2 cellular contexts compared by ENCODE assay signal in the genomic region with DNA sequence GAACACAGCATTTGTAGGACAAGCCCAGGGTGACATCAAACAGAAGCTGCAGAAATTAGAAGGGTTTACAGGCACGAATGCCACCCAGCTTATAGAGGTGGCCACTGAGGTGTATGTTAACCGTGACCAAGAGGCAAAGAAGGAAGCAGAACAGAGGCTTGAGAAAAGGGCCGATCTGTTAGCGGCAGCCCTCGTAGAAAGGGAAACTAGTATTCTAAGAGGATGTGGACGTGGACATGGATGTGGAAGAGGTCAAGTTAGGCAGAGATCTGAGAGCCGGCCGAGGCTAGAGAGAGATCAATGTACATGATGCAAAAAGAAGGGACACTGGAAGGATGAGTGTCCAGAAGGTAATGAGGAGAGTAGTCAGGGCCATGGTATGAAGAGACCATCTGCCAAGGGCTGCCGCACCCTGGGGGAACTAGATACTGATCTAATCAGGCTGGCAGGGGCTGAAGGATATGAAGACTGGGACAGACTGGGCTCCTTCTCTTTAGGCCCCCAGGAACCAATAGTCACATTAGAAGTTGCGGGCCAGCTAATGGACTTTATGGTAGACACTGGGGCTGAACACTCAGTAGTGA.
TF ChIP-seq lines count a peak whose summit lies in the region.

No MANE protein-coding gene starts in this region.

TF ChIP-seq in HepG2, 621 proteins besides CTCF, POLR2A, EP300 and RAD21:
- no peak for TF ChIP-seq PHF8 (CRISPR knock-in tag; IDR thresholded peaks at IDR 0.05)
- TF ChIP-seq KMT2B (CRISPR knock-in tag; IDR thresholded peaks at IDR 0.05): no peak
- no peak for TF ChIP-seq RAD51 (IDR thresholded peaks at IDR 0.05; ENCODE audit: borderline replicate concordance)
- TF ChIP-seq ARID4A (CRISPR knock-in tag; IDR thresholded peaks at IDR 0.05; ENCODE audit: borderline replicate concordance): no peak

TF ChIP-seq in GM23338, 12 proteins besides CTCF, POLR2A, EP300 and RAD21:
- no peak for TF ChIP-seq NANOG (IDR thresholded peaks at IDR 0.05; ENCODE audit: borderline replicate concordance)
- TF ChIP-seq JUNB (IDR thresholded peaks at IDR 0.05; ENCODE audit: unreplicated experiment): no peak
- no peak for TF ChIP-seq POLR2AphosphoS5 (IDR thresholded peaks at IDR 0.05; ENCODE audit: low read depth)
- no peak for TF ChIP-seq ZNF114 (CRISPR knock-in tag; IDR thresholded peaks at IDR 0.05)
- no peak for TF ChIP-seq STAT1 (IDR thresholded peaks at IDR 0.05; ENCODE audit: unreplicated experiment)
- TF ChIP-seq ZNF331 (CRISPR knock-in tag; IDR thresholded peaks at IDR 0.05; ENCODE audit: low read depth): no peak
- no peak for TF ChIP-seq EZH2phosphoT487 (IDR thresholded peaks at IDR 0.05; ENCODE audit: unreplicated experiment)
- no peak for TF ChIP-seq EZH2 (IDR thresholded peaks at IDR 0.05; ENCODE audit: low read depth, unreplicated experiment)
- TF ChIP-seq, protein P1, sequence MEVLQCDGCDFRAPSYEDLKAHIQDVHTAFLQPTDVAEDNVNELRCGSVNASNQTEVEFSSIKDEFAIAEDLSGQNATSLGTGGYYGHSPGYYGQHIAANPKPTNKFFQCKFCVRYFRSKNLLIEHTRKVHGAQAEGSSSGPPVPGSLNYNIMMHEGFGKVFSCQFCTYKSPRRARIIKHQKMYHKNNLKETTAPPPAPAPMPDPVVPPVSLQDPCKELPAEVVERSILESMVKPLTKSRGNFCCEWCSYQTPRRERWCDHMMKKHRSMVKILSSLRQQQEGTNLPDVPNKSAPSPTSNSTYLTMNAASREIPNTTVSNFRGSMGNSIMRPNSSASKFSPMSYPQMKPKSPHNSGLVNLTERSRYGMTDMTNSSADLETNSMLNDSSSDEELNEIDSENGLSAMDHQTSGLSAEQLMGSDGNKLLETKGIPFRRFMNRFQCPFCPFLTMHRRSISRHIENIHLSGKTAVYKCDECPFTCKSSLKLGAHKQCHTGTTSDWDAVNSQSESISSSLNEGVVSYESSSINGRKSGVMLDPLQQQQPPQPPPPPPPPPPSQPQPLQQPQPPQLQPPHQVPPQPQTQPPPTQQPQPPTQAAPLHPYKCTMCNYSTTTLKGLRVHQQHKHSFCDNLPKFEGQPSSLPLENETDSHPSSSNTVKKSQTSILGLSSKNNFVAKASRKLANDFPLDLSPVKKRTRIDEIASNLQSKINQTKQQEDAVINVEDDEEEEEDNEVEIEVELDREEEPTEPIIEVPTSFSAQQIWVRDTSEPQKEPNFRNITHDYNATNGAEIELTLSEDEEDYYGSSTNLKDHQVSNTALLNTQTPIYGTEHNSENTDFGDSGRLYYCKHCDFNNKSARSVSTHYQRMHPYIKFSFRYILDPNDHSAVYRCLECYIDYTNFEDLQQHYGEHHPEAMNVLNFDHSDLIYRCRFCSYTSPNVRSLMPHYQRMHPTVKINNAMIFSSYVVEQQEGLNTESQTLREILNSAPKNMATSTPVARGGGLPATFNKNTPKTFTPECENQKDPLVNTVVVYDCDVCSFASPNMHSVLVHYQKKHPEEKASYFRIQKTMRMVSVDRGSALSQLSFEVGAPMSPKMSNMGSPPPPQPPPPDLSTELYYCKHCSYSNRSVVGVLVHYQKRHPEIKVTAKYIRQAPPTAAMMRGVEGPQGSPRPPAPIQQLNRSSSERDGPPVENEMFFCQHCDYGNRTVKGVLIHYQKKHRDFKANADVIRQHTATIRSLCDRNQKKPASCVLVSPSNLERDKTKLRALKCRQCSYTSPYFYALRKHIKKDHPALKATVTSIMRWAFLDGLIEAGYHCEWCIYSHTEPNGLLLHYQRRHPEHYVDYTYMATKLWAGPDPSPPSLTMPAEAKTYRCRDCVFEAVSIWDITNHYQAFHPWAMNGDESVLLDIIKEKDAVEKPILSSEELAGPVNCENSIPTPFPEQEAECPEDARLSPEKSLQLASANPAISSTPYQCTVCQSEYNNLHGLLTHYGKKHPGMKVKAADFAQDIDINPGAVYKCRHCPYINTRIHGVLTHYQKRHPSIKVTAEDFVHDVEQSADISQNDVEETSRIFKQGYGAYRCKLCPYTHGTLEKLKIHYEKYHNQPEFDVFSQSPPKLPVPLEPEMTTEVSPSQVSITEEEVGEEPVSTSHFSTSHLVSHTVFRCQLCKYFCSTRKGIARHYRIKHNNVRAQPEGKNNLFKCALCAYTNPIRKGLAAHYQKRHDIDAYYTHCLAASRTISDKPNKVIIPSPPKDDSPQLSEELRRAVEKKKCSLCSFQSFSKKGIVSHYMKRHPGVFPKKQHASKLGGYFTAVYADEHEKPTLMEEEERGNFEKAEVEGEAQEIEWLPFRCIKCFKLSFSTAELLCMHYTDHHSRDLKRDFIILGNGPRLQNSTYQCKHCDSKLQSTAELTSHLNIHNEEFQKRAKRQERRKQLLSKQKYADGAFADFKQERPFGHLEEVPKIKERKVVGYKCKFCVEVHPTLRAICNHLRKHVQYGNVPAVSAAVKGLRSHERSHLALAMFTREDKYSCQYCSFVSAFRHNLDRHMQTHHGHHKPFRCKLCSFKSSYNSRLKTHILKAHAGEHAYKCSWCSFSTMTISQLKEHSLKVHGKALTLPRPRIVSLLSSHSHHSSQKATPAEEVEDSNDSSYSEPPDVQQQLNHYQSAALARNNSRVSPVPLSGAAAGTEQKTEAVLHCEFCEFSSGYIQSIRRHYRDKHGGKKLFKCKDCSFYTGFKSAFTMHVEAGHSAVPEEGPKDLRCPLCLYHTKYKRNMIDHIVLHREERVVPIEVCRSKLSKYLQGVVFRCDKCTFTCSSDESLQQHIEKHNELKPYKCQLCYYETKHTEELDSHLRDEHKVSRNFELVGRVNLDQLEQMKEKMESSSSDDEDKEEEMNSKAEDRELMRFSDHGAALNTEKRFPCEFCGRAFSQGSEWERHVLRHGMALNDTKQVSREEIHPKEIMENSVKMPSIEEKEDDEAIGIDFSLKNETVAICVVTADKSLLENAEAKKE (CRISPR knock-in tag; IDR thresholded peaks at IDR 0.05): no peak
- TF ChIP-seq, protein P2, sequence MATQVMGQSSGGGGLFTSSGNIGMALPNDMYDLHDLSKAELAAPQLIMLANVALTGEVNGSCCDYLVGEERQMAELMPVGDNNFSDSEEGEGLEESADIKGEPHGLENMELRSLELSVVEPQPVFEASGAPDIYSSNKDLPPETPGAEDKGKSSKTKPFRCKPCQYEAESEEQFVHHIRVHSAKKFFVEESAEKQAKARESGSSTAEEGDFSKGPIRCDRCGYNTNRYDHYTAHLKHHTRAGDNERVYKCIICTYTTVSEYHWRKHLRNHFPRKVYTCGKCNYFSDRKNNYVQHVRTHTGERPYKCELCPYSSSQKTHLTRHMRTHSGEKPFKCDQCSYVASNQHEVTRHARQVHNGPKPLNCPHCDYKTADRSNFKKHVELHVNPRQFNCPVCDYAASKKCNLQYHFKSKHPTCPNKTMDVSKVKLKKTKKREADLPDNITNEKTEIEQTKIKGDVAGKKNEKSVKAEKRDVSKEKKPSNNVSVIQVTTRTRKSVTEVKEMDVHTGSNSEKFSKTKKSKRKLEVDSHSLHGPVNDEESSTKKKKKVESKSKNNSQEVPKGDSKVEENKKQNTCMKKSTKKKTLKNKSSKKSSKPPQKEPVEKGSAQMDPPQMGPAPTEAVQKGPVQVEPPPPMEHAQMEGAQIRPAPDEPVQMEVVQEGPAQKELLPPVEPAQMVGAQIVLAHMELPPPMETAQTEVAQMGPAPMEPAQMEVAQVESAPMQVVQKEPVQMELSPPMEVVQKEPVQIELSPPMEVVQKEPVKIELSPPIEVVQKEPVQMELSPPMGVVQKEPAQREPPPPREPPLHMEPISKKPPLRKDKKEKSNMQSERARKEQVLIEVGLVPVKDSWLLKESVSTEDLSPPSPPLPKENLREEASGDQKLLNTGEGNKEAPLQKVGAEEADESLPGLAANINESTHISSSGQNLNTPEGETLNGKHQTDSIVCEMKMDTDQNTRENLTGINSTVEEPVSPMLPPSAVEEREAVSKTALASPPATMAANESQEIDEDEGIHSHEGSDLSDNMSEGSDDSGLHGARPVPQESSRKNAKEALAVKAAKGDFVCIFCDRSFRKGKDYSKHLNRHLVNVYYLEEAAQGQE (IDR thresholded peaks at IDR 0.05; ENCODE audit: unreplicated experiment): no peak
- TF ChIP-seq CREB1 (CRISPR knock-in tag; IDR thresholded peaks at IDR 0.05; ENCODE audit: low read depth): no peak
- TF ChIP-seq, protein P3, sequence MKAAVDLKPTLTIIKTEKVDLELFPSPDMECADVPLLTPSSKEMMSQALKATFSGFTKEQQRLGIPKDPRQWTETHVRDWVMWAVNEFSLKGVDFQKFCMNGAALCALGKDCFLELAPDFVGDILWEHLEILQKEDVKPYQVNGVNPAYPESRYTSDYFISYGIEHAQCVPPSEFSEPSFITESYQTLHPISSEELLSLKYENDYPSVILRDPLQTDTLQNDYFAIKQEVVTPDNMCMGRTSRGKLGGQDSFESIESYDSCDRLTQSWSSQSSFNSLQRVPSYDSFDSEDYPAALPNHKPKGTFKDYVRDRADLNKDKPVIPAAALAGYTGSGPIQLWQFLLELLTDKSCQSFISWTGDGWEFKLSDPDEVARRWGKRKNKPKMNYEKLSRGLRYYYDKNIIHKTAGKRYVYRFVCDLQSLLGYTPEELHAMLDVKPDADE (IDR thresholded peaks at IDR 0.05): no peak
